ENCODE assay signal across 12 cellular contexts in the genomic region with DNA sequence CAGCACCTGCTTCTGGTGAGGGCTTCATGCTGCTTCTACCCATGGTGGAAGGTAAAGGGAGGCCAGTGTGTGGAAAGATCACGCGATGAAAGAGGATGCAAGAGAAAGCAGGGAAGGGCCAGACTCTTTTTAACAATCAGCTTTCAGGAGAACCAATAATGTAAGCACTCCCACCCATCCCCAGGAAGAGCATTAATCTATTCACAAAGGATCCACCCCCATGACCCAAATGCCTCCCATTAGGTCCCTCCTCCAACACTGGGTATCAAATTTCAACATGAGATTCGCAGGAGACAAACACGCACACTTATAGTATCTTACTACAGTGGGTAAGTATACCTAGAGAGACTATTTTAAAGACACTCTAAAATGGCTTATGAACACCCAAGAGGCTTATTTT.
"Had no signal": no experiment of that assay in that cellular context is flagged by ENCODE, and none has a peak within 500 bp of the region (broad histone marks: within the 10 kb centered on the region; RNA-seq: fewer than 3 reads in every experiment).

No MANE protein-coding gene starts in this region.

- DNase-seq: activated CD4-positive, alpha-beta T cell treated with anti-CD3 and anti-CD28 coated beads, Interleukin-2, amount 10 ng/mL, durations not matched to agents 24 days and 14 days; activated naive CD4-positive, alpha-beta T cell treated with Interleukin-2 at 50 U/mL for 16 hours; mammary epithelial cell; mucosa of descending colon; naive thymus-derived CD8-positive, alpha-beta T cell; occipital lobe; psoas muscle; right lobe of liver had no signal

- H3K9me3 ChIP-seq: esophagus muscularis mucosa, mucosa of descending colon, psoas muscle, right lobe of liver, tibial nerve had no signal

- H3K36me3 ChIP-seq: esophagus muscularis mucosa, right lobe of liver, tibial nerve had no signal

- H3K4me3 ChIP-seq: esophagus muscularis mucosa, mucosa of descending colon, psoas muscle, right lobe of liver, tibial nerve had no signal

- H3K4me1 ChIP-seq: psoas muscle, right lobe of liver had no signal

- ATAC-seq: left lobe of liver; mucosa of descending colon; naive thymus-derived CD8-positive, alpha-beta T cell; psoas muscle; right lobe of liver; stimulated activated memory B cell treated with anti-CD40 and anti-IgM and Interleukin-4, amounts not matched to agents 10 μg/mL and 1 μg/mL and 100 μg/mL, for 72 hours had no signal

- H3K27me3 ChIP-seq: esophagus muscularis mucosa, right lobe of liver, tibial nerve had no signal

- H3K27ac ChIP-seq: esophagus muscularis mucosa, psoas muscle, right lobe of liver had no signal
